Comparison of ENCODE assay signal across 28 cellular contexts in the genomic region with DNA sequence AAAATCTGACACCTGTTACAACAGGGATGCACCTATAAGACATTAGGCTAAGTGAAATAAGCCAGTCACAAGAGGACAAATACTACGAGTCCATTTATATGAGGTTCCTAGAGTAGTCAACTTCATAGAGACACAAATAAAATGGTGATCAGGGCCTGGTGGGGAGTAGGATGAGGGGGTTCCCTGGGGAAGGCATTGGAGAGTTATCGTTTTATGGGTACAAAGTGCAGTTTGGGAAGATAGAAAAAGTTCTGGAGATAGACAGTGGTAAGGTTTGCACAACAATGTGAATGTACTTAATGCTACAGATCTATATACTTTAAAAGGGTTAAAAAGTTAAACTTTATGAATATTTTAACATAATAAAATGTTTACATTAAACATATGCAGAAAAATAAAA. TPM values are rescaled to one million over a fixed set of nuclear protein-coding genes. Genes with fewer than 3 reads are reported as not detected.
DNase-seq lines count a peak whose midpoint lies in the region; ATAC-seq and FAIRE-seq lines count a peak whose summit lies in the region.
"Had no signal": no experiment of that assay in that cellular context is flagged by ENCODE, and none has a peak within 500 bp of the region (broad histone marks: within the 10 kb centered on the region; RNA-seq: fewer than 3 reads in every experiment).

No MANE protein-coding gene starts in this region.

- H3K36me3 ChIP-seq in small intestine (ENCODE audit: control insufficient read depth in 2 of 2, insufficient read depth in 2 of 2, low read length in 2 of 2), result no peaks in the 10 kb centered on the region
- H3K36me3 ChIP-seq: BE2C had no signal

- no peak overlapping the region for H3K27ac ChIP-seq in small intestine (ENCODE audit: low read depth in 1 of 2, low read length in 1 of 2)
- H3K27ac ChIP-seq: 22Rv1, A549, BLaER1 had no signal

- no peaks in the 10 kb centered on the region for H3K4me1 ChIP-seq in small intestine (ENCODE audit: control insufficient read depth in 2 of 2, insufficient read depth in 1 of 2, low read depth in 1 of 2, low read length in 1 of 2)
- H3K4me1 ChIP-seq: A549, BLaER1 had no signal

- no peaks in the 10 kb centered on the region for H3K4me1 Mint-ChIP-seq in T-helper 17 cell
- H3K4me1 Mint-ChIP-seq: CD14-positive monocyte; CD4-positive, alpha-beta memory T cell had no signal

- H3K27me3 Mint-ChIP-seq in T-helper 17 cell, result no peaks in the 10 kb centered on the region
- H3K27me3 Mint-ChIP-seq: CD4-positive, alpha-beta memory T cell; CD4-positive, CD25-positive, alpha-beta regulatory T cell; CD8-positive, alpha-beta memory T cell had no signal

- ATAC-seq in T-helper 17 cell (no peak), left colon (peak; percentile 57), left lobe of liver (no peak)
- ATAC-seq: A549, GM12878 had no signal

- no peak overlapping the region for H3K4me3 ChIP-seq in small intestine (ENCODE audit: low read depth in 1 of 2, low read length in 2 of 2)
- H3K4me3 ChIP-seq: A549, BLaER1, GM12878 had no signal

- no peaks in the 10 kb centered on the region for H3K9me3 ChIP-seq in T-helper 17 cell (ENCODE audit: control insufficient read depth, low read length, poor library complexity, severe bottlenecking)
- no peaks in the 10 kb centered on the region for H3K9me3 ChIP-seq in small intestine (ENCODE audit: control insufficient read depth, low read depth)
- H3K9me3 ChIP-seq: A549, BE2C, BLaER1 had no signal

- intact Hi-C loops in left colon (cut with DNase I, micrococcal nuclease), result no loop called here

- H3K36me3 Mint-ChIP-seq in T-helper 17 cell (ENCODE audit: low read depth), result peaks cover 8% of the 10 kb centered on the region

- no peak overlapping the region for H3K4me3 Mint-ChIP-seq in T-helper 17 cell
- H3K4me3 Mint-ChIP-seq: CD14-positive monocyte; CD4-positive, alpha-beta memory T cell; CD4-positive, CD25-positive, alpha-beta regulatory T cell; CD8-positive, alpha-beta memory T cell had no signal

- no peak for FAIRE-seq in small intestine (lab: Jason Lieb, UNC)
- FAIRE-seq: A549, GM12878, GM12892, GM18507 had no signal

- H3K27me3 ChIP-seq in small intestine (ENCODE audit: control insufficient read depth in 2 of 2, insufficient read depth in 2 of 2, low read length in 2 of 2), result no peaks in the 10 kb centered on the region
- H3K27me3 ChIP-seq: BE2C, BLaER1 had no signal

- H3K27ac Mint-ChIP-seq in T-helper 17 cell, result peak overlapping the region; percentile 71
- H3K27ac Mint-ChIP-seq: CD14-positive monocyte; CD4-positive, alpha-beta memory T cell had no signal

- 40 to 78% (median 58%) methylated on average over 2 of the region's 2 CpGs for whole genome bisulfite sequencing in small intestine, 3 donors

- DNase-seq in T-helper 17 cell (no peak), left colon (no peak), small intestine (peak; percentile 50), left lobe of liver (ENCODE audit: low spot score) (no peak), AG08396 (ENCODE audit: low spot score) (no peak)
- DNase-seq: BE2C; C1 segment of cervical spinal cord; CD4-positive, alpha-beta memory T cell; CD4-positive, CD25-positive, alpha-beta regulatory T cell; CD8-positive, alpha-beta memory T cell; COR-L47; DMS 273 treated with DMSO at 0.1 percent for 48 hours; DMS153; DMS53; DMS79; DND-41; EL; GDM1 had no signal

RNA-seq across cellular contexts. Expression of a gene that starts 31.4 kb away (rescaled TPM):
- total RNA-seq in T-helper 17 cell (not detected), left colon (100 to 1,000 TPM; 107 to 134 TPM), left lobe of liver (not detected)
- 1 to 10 TPM; 1.6 to 7.0 (median 2.0) TPM for polyA plus RNA-seq in small intestine
- total RNA-seq: A172; CD4-positive, alpha-beta memory T cell; CD4-positive, CD25-positive, alpha-beta regulatory T cell; CD8-positive, alpha-beta memory T cell; Daoy; G401; GM12878 had no signal
- polyA plus RNA-seq: CD14-positive monocyte; CD4-positive, alpha-beta memory T cell; CD4-positive, CD25-positive, alpha-beta regulatory T cell; CD8-positive, alpha-beta memory T cell; GM12878 had no signal

Comparison
In these comparisons a context has a peak if more than half of its experiments do, and no peak if none do; other contexts are left out.
1. RNA of a gene that starts 31.4 kb away (total RNA-seq): 107 to 134 TPM in left colon; not detected in left lobe of liver (single experiment) and not detected in T-helper 17 cell; every median in the first group is over 100 times any median in the second.